ENCODE assay signal across 8 cellular contexts in genomic region chr19:16197622-16198362, GRCh38. TPM values are rescaled to one million over a fixed set of nuclear protein-coding genes. Genes with fewer than 3 reads are reported as not detected.
DNase-seq lines count a peak whose midpoint lies in the region; ATAC-seq and TF ChIP-seq lines count a peak whose summit lies in the region.

TSS of gene AP1M1 (plus strand) at chr19:16197911. CDS start at chr19:16198027, 116 bp downstream.

- H3K27ac ChIP-seq in SU-DHL-6 (ENCODE audit: low read depth, low read length), result peak within 1 kb of the TSS; percentile 64
- peak within 1 kb of the TSS; percentile 50 for H3K27ac ChIP-seq in parathyroid adenoma
- H3K27ac ChIP-seq in tibial nerve, result peak within 1 kb of the TSS; percentile 22 to 93 (median 85)

- no peak for TF ChIP-seq CTCF in SU-DHL-6 (IDR thresholded peaks at IDR 0.05; ENCODE audit: insufficient read depth, low read length, poor library complexity, severe bottlenecking)
- no peak for TF ChIP-seq CTCF in parathyroid adenoma (IDR thresholded peaks at IDR 0.05)
- peak in 1 of 5 experiments; percentile 45 for TF ChIP-seq CTCF in tibial nerve (IDR thresholded peaks at IDR 0.05)

- H3K36me3 ChIP-seq in SU-DHL-6 (ENCODE audit: low read length) (no peaks in the 10 kb centered on the region), parathyroid adenoma (ENCODE audit: control insufficient read depth, insufficient read depth, low read length) (no peaks in the 10 kb centered on the region), tibial nerve (peaks cover 0 to 41% (median 0%) of the 10 kb centered on the region in 3 donors)

- TF ChIP-seq POLR2A in GM10847 (IDR thresholded peaks at IDR 0.05; ENCODE audit: extremely low read depth, insufficient read length), result peak; percentile 62
- TF ChIP-seq POLR2A in tibial nerve (IDR thresholded peaks at IDR 0.05), result peak; percentile 17 to 50

- peaks cover 14% of the 10 kb centered on the region for H3K4me1 ChIP-seq in parathyroid adenoma
- H3K4me1 ChIP-seq in tibial nerve, result peaks cover 2 to 41% (median 25%) of the 10 kb centered on the region in 4 donors

- peak; percentile 83 to 91 for TF ChIP-seq EP300 in tibial nerve (IDR thresholded peaks at IDR 0.05)

- intact Hi-C loops in Right ventricle myocardium superior (cut with DNase I), result no loop called here

- H3K9ac ChIP-seq in SU-DHL-6 (ENCODE audit: low read length) (peak within 1 kb of the TSS; percentile 83), parathyroid adenoma (peak within 1 kb of the TSS; percentile 3)

- H3K4me2 ChIP-seq in SU-DHL-6 (ENCODE audit: low read depth, low read length, poor library complexity, severe bottlenecking), result peak within 1 kb of the TSS; percentile 98
- H3K4me2 ChIP-seq in parathyroid adenoma (ENCODE audit: low read length), result peak within 1 kb of the TSS; percentile 89

- peaks cover 3% of the 10 kb centered on the region; the same call in 1 of the 2 replicates for H3F3A ChIP-seq in SU-DHL-6 (ENCODE audit: insufficient read depth)

- peak within 1 kb of the TSS; percentile 21 for H2AFZ ChIP-seq in SU-DHL-6 (ENCODE audit: low read depth, low read length, severe bottlenecking)
- peak within 1 kb of the TSS; percentile 100 for H2AFZ ChIP-seq in parathyroid adenoma

- ATAC-seq in HG02678 (IDR thresholded peaks at IDR 0.05; ENCODE audit: unreplicated experiment) (peak; percentile 88), Right ventricle myocardium superior (ENCODE audit: poor library complexity) (peak; percentile 98)

- DNase-seq in NCI-H128 (lab: John Stamatoyannopoulos, UW; ENCODE audit: unreplicated experiment), result peak; percentile 96
- DNase-seq in activated naive CD8-positive, alpha-beta T cell treated with anti-CD3 and anti-CD28 coated beads, Interleukin-2, amount 50 U/mL, for 16 hours (ENCODE audit: low read depth, low spot score), result peak; percentile 95
- peak; percentile 100 for DNase-seq in Right ventricle myocardium superior
- DNase-seq in tibial nerve (ENCODE audit: low spot score in 2 of 2), result peak; percentile 93 to 95

- WGBS in tibial nerve, 2 donors, result 0% methylated on average over 16 to 45 of the region's 64 CpGs

- H3K4me3 ChIP-seq in SU-DHL-6 (ENCODE audit: insufficient read depth, low read length, poor library complexity, severe bottlenecking) (peak within 1 kb of the TSS; percentile 82), parathyroid adenoma (ENCODE audit: low read depth, low read length) (peak within 1 kb of the TSS; percentile 96), tibial nerve (peak within 1 kb of the TSS; percentile 60 to 99 (median 72))

- no peaks in the 10 kb centered on the region for H4K20me1 ChIP-seq in SU-DHL-6 (ENCODE audit: low read depth, low read length)

- H3K79me2 ChIP-seq in SU-DHL-6 (ENCODE audit: insufficient read depth, low read length) (peaks cover 29% of the 10 kb centered on the region), parathyroid adenoma (peaks cover 13% of the 10 kb centered on the region)

- no peaks in the 10 kb centered on the region for H3K9me2 ChIP-seq in SU-DHL-6 (replicated peaks; ENCODE audit: insufficient read depth, low read length)

- H3K9me3 ChIP-seq in SU-DHL-6 (ENCODE audit: insufficient read depth, low read length), result no peaks in the 10 kb centered on the region
- no peaks in the 10 kb centered on the region for H3K9me3 ChIP-seq in parathyroid adenoma (ENCODE audit: control insufficient read depth, low read length)
- H3K9me3 ChIP-seq in tibial nerve, result no peaks in the 10 kb centered on the region

- H3K27me3 ChIP-seq in SU-DHL-6 (ENCODE audit: low read length), result no peaks in the 10 kb centered on the region
- no peaks in the 10 kb centered on the region for H3K27me3 ChIP-seq in parathyroid adenoma (ENCODE audit: control insufficient read depth, insufficient read depth, low read length)
- H3K27me3 ChIP-seq in tibial nerve, result no peaks in the 10 kb centered on the region

RNA-seq across cellular contexts. Expression of gene AP1M1, which starts in this region (rescaled TPM):
- total RNA-seq in Right ventricle myocardium superior, result 35.6 TPM
- total RNA-seq in tibial nerve, result 100 to 1,000 TPM in 3 of 4 donors, 10 to 100 TPM in 1; 92.8 to 144 (median 109) TPM

Comparison
In these comparisons a context has a peak if more than half of its experiments do, and no peak if none do; other contexts are left out.
1. Peak in every context shown above with its lines: DNase-seq, ATAC-seq, H3K4me3 ChIP-seq and H3K27ac ChIP-seq.